ENCODE assay signal across 8 cellular contexts in genomic region chr20:40945754-40946451, GRCh38.
DNase-seq lines count a peak whose midpoint lies in the region; ATAC-seq and TF ChIP-seq lines count a peak whose summit lies in the region.

No MANE protein-coding gene starts in this region.

- peak; percentile 60 for TF ChIP-seq CTCF in fibroblast of mammary gland (conservative IDR thresholded peaks at IDR 0.05; ENCODE audit: control insufficient read depth, insufficient read depth, low read depth, low read length)

- no peak for ATAC-seq in HG02642 (IDR thresholded peaks at IDR 0.05; ENCODE audit: poor library complexity, unreplicated experiment)
- no peak for ATAC-seq in HG02759 (IDR thresholded peaks at IDR 0.05; ENCODE audit: unreplicated experiment)

- peak; percentile 7 for DNase-seq in Caki2 (ENCODE audit: low read depth)
- peak; percentile 70 for DNase-seq in HPDE6-E6E7 (ENCODE audit: extremely low spot score)
- peak; percentile 52 for DNase-seq in RPMI8226
- DNase-seq in fibroblast of mammary gland (ENCODE audit: low read depth), result peak; percentile 55
- peak in 46 of 56 donors; percentile 6 to 78 (median 32) for DNase-seq in nucleus accumbens (lab: John Stamatoyannopoulos, UW)
- DNase-seq in stimulated activated CD4-positive, alpha-beta T cell treated with anti-CD3 and anti-CD28 coated beads, Interleukin-4, amount 100 ng/mL, for 24 hours, result no peak

- in situ Hi-C loops in Caki2 (cut with HindIII; ENCODE audit: low pct_unique_long_range_greater_than_20kb, low sequenced_read_pairs), result no loop called here

- H3K4me3 ChIP-seq in fibroblast of mammary gland (ENCODE audit: control insufficient read depth, low read depth, low read length), result no peak overlapping the region
